In genomic region chr2:215880970-215881369, GRCh38 we compare ENCODE assay signal across 13 cellular contexts.
DNase-seq lines count a peak whose midpoint lies in the region; ATAC-seq, FAIRE-seq and TF ChIP-seq lines count a peak whose summit lies in the region.
"Had no signal": no experiment of that assay in that cellular context is flagged by ENCODE, and none has a peak within 500 bp of the region (broad histone marks: within the 10 kb centered on the region; RNA-seq: fewer than 3 reads in every experiment).

No MANE protein-coding gene starts in this region.

- intact Hi-C loops in left colon (cut with DNase I, micrococcal nuclease): no loop called here

- peak; percentile 44 for DNase-seq in GM10266 (ENCODE audit: extremely low spot score)
- DNase-seq in astrocyte of the hippocampus (ENCODE audit: low read depth, low spot score): peak; percentile 23
- DNase-seq in activated effector memory CD4-positive, alpha-beta T cell treated with Interleukin-2 at 50 U/mL for 16 hours: no peak
- no peak for DNase-seq in left colon
- DNase-seq in H54 (ENCODE audit: insufficient read length, low spot score): no peak
- DNase-seq in activated T-cell treated with anti-CD3 and anti-CD28 coated beads for 4 hours: no peak
- DNase-seq: activated B cell treated with CpG ODN at 0.5 μM for 24 hours; adrenal gland; CD4-positive, alpha-beta memory T cell; midbrain; stimulated activated CD4-positive, alpha-beta T cell treated with anti-CD3 and anti-CD28 coated beads, Interleukin-4, amount 100 ng/mL, for 4 hours had no signal

- ATAC-seq in GM21390 (IDR thresholded peaks at IDR 0.05; ENCODE audit: unreplicated experiment): peak; percentile 56
- peak; percentile 38 for ATAC-seq in HG03139 (IDR thresholded peaks at IDR 0.05; ENCODE audit: unreplicated experiment)
- ATAC-seq in left colon: no peak

- no peak for TF ChIP-seq CTCF in GM10266 (IDR thresholded peaks at IDR 0.05; ENCODE audit: control insufficient read depth, insufficient read depth, low read depth, missing control alignments)

- no peak for TF ChIP-seq POLR2A in H54 (IDR thresholded peaks at IDR 0.05; ENCODE audit: low read depth, low read length)

- no peak for FAIRE-seq in H54 (lab: Jason Lieb, UNC)

Comparison
In these comparisons a context has a peak if more than half of its experiments do, and no peak if none do; other contexts are left out.
1. DNase-seq: peak in GM10266 (single experiment) and astrocyte of the hippocampus (single experiment); none in activated effector memory CD4-positive, alpha-beta T cell treated with Interleukin-2 at 50 U/mL for 16 hours (single experiment), left colon (0 of 2), H54 (single experiment) and activated T-cell treated with anti-CD3 and anti-CD28 coated beads for 4 hours (single experiment).